Comparison of ENCODE assay signal across 27 cellular contexts in the genomic region with DNA sequence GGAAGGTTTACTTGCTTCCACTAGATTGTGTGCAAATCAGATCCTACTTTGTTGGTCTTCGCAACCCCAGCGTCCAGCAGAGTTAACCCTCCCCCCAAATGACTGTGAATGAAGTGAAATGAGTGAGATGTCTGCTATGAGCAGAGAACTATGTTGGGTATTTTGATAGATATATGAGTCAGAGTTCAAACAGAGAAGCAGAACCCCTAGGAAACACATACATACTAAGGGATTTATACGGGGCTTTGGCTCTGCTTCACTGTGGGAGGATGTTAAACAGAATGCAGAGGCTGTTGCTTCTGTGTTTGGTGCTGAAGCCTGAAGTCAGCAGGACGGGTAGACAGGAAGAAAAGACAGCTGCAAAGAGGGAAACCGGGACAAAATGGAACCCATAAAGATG.
DNase-seq lines count a peak whose midpoint lies in the region; ATAC-seq and TF ChIP-seq lines count a peak whose summit lies in the region.
"Had no signal": no experiment of that assay in that cellular context is flagged by ENCODE, and none has a peak within 500 bp of the region (broad histone marks: within the 10 kb centered on the region; RNA-seq: fewer than 3 reads in every experiment).

No MANE protein-coding gene starts in this region.

- peak overlapping the region; percentile 6 for H2AFZ ChIP-seq in hepatocyte
- H2AFZ ChIP-seq: parathyroid adenoma had no signal

- H3K9me3 ChIP-seq in adipocyte (ENCODE audit: control insufficient read depth, low read length) (no peaks in the 10 kb centered on the region), hepatocyte (ENCODE audit: low read depth) (no peaks in the 10 kb centered on the region), skeletal muscle satellite cell (replicated peaks; ENCODE audit: low read length) (no peaks in the 10 kb centered on the region), T-helper 17 cell (ENCODE audit: control insufficient read depth, low read length, poor library complexity, severe bottlenecking) (no peaks in the 10 kb centered on the region)
- H3K9me3 ChIP-seq: breast epithelium, testis, vagina had no signal

- H3K9me3 Mint-ChIP-seq in activated T-helper 2 cell treated with anti-CD3 and anti-CD28 coated beads, Interferon-gamma antibody, Interleukin-2, Interleukin-4, amounts not matched to agents 10 μg/mL and 5 μg/mL and 100 μg/mL, durations not matched to agents 14 hours and 24 hours and 36 hours, result no peaks in the 10 kb centered on the region
- H3K9me3 Mint-ChIP-seq: natural killer cell treated with Interleukin-12 subunit alpha and Interleukin-12 subunit beta and Interleukin-15 and Interleukin-18, amount 100 ng/mL, for 72 hours; stimulated activated memory B cell treated with anti-CD40 and anti-IgM and Interleukin-4, amounts not matched to agents 10 μg/mL and 1 μg/mL and 100 μg/mL, for 72 hours had no signal

- H3K9ac ChIP-seq in adipocyte (ENCODE audit: low read length), result no peak overlapping the region
- H3K9ac ChIP-seq in skeletal muscle satellite cell (ENCODE audit: low read depth, low read length), result no peak overlapping the region
- H3K9ac ChIP-seq: parathyroid adenoma had no signal

- peaks cover 27% of the 10 kb centered on the region for H3K27me3 Mint-ChIP-seq in T-helper 17 cell
- H3K27me3 Mint-ChIP-seq in activated T-helper 2 cell treated with anti-CD3 and anti-CD28 coated beads, Interferon-gamma antibody, Interleukin-2, Interleukin-4, amounts not matched to agents 10 μg/mL and 5 μg/mL and 100 μg/mL, durations not matched to agents 14 hours and 24 hours and 36 hours (ENCODE audit: low read depth), result no peaks in the 10 kb centered on the region
- H3K27me3 Mint-ChIP-seq: activated naive CD8-positive, alpha-beta T cell; CD4-positive, alpha-beta T cell; dendritic cell treated with granulocyte-macrophage colony-stimulating factor and Interleukin-4, amounts not matched to agents 40 ng/mL and 50 ng/mL, for 4 days; natural killer cell treated with Interleukin-12 subunit alpha and Interleukin-12 subunit beta and Interleukin-15 and Interleukin-18, amount 100 ng/mL, for 72 hours; stimulated activated memory B cell treated with anti-CD40 and anti-IgM and Interleukin-4, amounts not matched to agents 10 μg/mL and 1 μg/mL and 100 μg/mL, for 72 hours had no signal

- ATAC-seq in T-helper 17 cell, result no peak
- ATAC-seq: GM12878; HCT116; left lung; natural killer cell treated with Interleukin-12 subunit alpha and Interleukin-12 subunit beta and Interleukin-15 and Interleukin-18, amount 100 ng/mL, for 72 hours; stimulated activated memory B cell treated with anti-CD40 and anti-IgM and Interleukin-4, amounts not matched to agents 10 μg/mL and 1 μg/mL and 100 μg/mL, for 72 hours had no signal

- H3K27ac Mint-ChIP-seq in T-helper 17 cell, result no peak overlapping the region
- H3K27ac Mint-ChIP-seq in activated T-helper 2 cell treated with anti-CD3 and anti-CD28 coated beads, Interferon-gamma antibody, Interleukin-2, Interleukin-4, amounts not matched to agents 10 μg/mL and 5 μg/mL and 100 μg/mL, durations not matched to agents 14 hours and 24 hours and 36 hours, result no peak overlapping the region
- H3K27ac Mint-ChIP-seq: activated naive CD8-positive, alpha-beta T cell; activated T-helper 1 cell treated with anti-CD3 and anti-CD28 coated beads, Interleukin-12 subunit alpha, Interleukin-12 subunit beta, Interleukin-2, Interleukin-4 antibody, amounts not matched to agents 30 ng/mL and 10 ng/mL and 1 ng/mL, durations not matched to agents 14 hours and 24 hours and 36 hours; CD4-positive, alpha-beta T cell; dendritic cell treated with granulocyte-macrophage colony-stimulating factor and Interleukin-4, amounts not matched to agents 40 ng/mL and 50 ng/mL, for 4 days; natural killer cell treated with Interleukin-12 subunit alpha and Interleukin-12 subunit beta and Interleukin-15 and Interleukin-18, amount 100 ng/mL, for 72 hours; stimulated activated memory B cell treated with anti-CD40 and anti-IgM and Interleukin-4, amounts not matched to agents 10 μg/mL and 1 μg/mL and 100 μg/mL, for 72 hours had no signal

- no peaks in the 10 kb centered on the region for H3K4me1 ChIP-seq in adipocyte (ENCODE audit: control insufficient read depth, insufficient read depth, low read length)
- H3K4me1 ChIP-seq in hepatocyte (ENCODE audit: insufficient read depth), result peaks cover 8% of the 10 kb centered on the region
- peaks cover 14% of the 10 kb centered on the region for H3K4me1 ChIP-seq in skeletal muscle satellite cell (ENCODE audit: control insufficient read depth, insufficient read depth, low read length)
- H3K4me1 ChIP-seq: breast epithelium, left lung, parathyroid adenoma, testis, vagina had no signal

- no peak for TF ChIP-seq CTCF in hepatocyte (IDR thresholded peaks at IDR 0.05; ENCODE audit: poor library complexity)

- H3K9me2 ChIP-seq in hepatocyte (replicated peaks; ENCODE audit: insufficient read depth), result no peaks in the 10 kb centered on the region

- no peaks in the 10 kb centered on the region for H3K79me2 ChIP-seq in hepatocyte
- H3K79me2 ChIP-seq: parathyroid adenoma had no signal

- H3K4me3 ChIP-seq in adipocyte (ENCODE audit: low read length) (no peak overlapping the region), hepatocyte (no peak overlapping the region), skeletal muscle satellite cell (ENCODE audit: low read length) (no peak overlapping the region)
- H3K4me3 ChIP-seq: breast epithelium, GM12878, left lung, testis, vagina had no signal

- H3K27ac ChIP-seq in hepatocyte, result no peak overlapping the region
- H3K27ac ChIP-seq in caudate nucleus (ENCODE audit: low read depth, low read length), result no peak overlapping the region
- H3K27ac ChIP-seq: breast epithelium, left lung, parathyroid adenoma, testis, vagina had no signal

- peak; percentile 1 for DNase-seq in GM04504 (ENCODE audit: low read depth)
- peak; percentile 38 for DNase-seq in adipocyte (ENCODE audit: low read depth)
- DNase-seq in hepatocyte (ENCODE audit: low spot score), result no peak
- DNase-seq in caudate nucleus (lab: John Stamatoyannopoulos, UW), result no peak
- no peak for DNase-seq in germinal center (ENCODE audit: low spot score)
- DNase-seq in T-helper 17 cell, result no peak
- no peak for DNase-seq in activated T-helper 2 cell treated with anti-CD3 and anti-CD28 coated beads, Interferon-gamma antibody, Interleukin-2, Interleukin-4, amounts not matched to agents 10 μg/mL and 5 μg/mL and 100 μg/mL, durations not matched to agents 14 hours and 24 hours and 36 hours (ENCODE audit: low spot score)
- DNase-seq: activated CD4-positive, alpha-beta T cell treated with anti-CD3 and anti-CD28 coated beads for 48 hours; CD4-positive, alpha-beta T cell; head of caudate nucleus; left lung; NCI-H1930; NCI-H345; SIG-M5; stimulated activated CD4-positive, alpha-beta T cell treated with anti-CD3 and anti-CD28 coated beads, Interleukin-2, amount 100 ng/mL, for 24 hours; testis had no signal

- no peaks in the 10 kb centered on the region for H4K20me1 ChIP-seq in hepatocyte (ENCODE audit: insufficient read depth, poor library complexity, severe bottlenecking)

- no peaks in the 10 kb centered on the region for H3K4me1 Mint-ChIP-seq in T-helper 17 cell
- no peaks in the 10 kb centered on the region for H3K4me1 Mint-ChIP-seq in activated T-helper 2 cell treated with anti-CD3 and anti-CD28 coated beads, Interferon-gamma antibody, Interleukin-2, Interleukin-4, amounts not matched to agents 10 μg/mL and 5 μg/mL and 100 μg/mL, durations not matched to agents 14 hours and 24 hours and 36 hours (ENCODE audit: low read depth)
- H3K4me1 Mint-ChIP-seq: stimulated activated memory B cell treated with anti-CD40 and anti-IgM and Interleukin-4, amounts not matched to agents 10 μg/mL and 1 μg/mL and 100 μg/mL, for 72 hours had no signal

- H3K27me3 ChIP-seq in adipocyte (replicated peaks; ENCODE audit: control insufficient read depth, insufficient read depth, low read length) (no peaks in the 10 kb centered on the region), hepatocyte (no peaks in the 10 kb centered on the region), skeletal muscle satellite cell (ENCODE audit: control insufficient read depth, insufficient read depth, low read length) (no peaks in the 10 kb centered on the region)
- H3K27me3 ChIP-seq: breast epithelium, left lung, testis, vagina had no signal

- intact Hi-C loops in activated T-helper 2 cell treated with anti-CD3 and anti-CD28 coated beads, Interferon-gamma antibody, Interleukin-2, Interleukin-4, amounts not matched to agents 10 μg/mL and 5 μg/mL and 100 μg/mL, durations not matched to agents 14 hours and 24 hours and 36 hours (cut with micrococcal nuclease), result no loop called here

- H3K36me3 ChIP-seq in adipocyte (ENCODE audit: control insufficient read depth, insufficient read depth, low read length, severe bottlenecking), result no peaks in the 10 kb centered on the region
- H3K36me3 ChIP-seq in hepatocyte (replicated peaks; ENCODE audit: insufficient read depth, low read depth), result no peaks in the 10 kb centered on the region
- no peaks in the 10 kb centered on the region for H3K36me3 ChIP-seq in skeletal muscle satellite cell (ENCODE audit: insufficient read depth, low read length)
- H3K36me3 ChIP-seq: breast epithelium, left lung, vagina had no signal

- H3K4me3 Mint-ChIP-seq in T-helper 17 cell, result no peak overlapping the region
- H3K4me3 Mint-ChIP-seq in activated T-helper 2 cell treated with anti-CD3 and anti-CD28 coated beads, Interferon-gamma antibody, Interleukin-2, Interleukin-4, amounts not matched to agents 10 μg/mL and 5 μg/mL and 100 μg/mL, durations not matched to agents 14 hours and 24 hours and 36 hours (ENCODE audit: low read depth), result no peak overlapping the region
- H3K4me3 Mint-ChIP-seq: activated naive CD8-positive, alpha-beta T cell; activated T-helper 1 cell treated with anti-CD3 and anti-CD28 coated beads, Interleukin-12 subunit alpha, Interleukin-12 subunit beta, Interleukin-2, Interleukin-4 antibody, amounts not matched to agents 30 ng/mL and 10 ng/mL and 1 ng/mL, durations not matched to agents 14 hours and 24 hours and 36 hours; CD4-positive, alpha-beta T cell; dendritic cell treated with granulocyte-macrophage colony-stimulating factor and Interleukin-4, amounts not matched to agents 40 ng/mL and 50 ng/mL, for 4 days; natural killer cell treated with Interleukin-12 subunit alpha and Interleukin-12 subunit beta and Interleukin-15 and Interleukin-18, amount 100 ng/mL, for 72 hours; stimulated activated memory B cell treated with anti-CD40 and anti-IgM and Interleukin-4, amounts not matched to agents 10 μg/mL and 1 μg/mL and 100 μg/mL, for 72 hours had no signal

- H3K4me2 ChIP-seq in hepatocyte, result peak overlapping the region; percentile 44
- peak overlapping the region; percentile 43 for H3K4me2 ChIP-seq in skeletal muscle satellite cell (ENCODE audit: low read length)

- WGBS in hepatocyte (ENCODE audit: low lambda C conversion rate, missing lambda C conversion rate), result 59% methylated on average over 5 of the region's 5 CpGs

- no peaks in the 10 kb centered on the region for H3K36me3 Mint-ChIP-seq in T-helper 17 cell (ENCODE audit: low read depth)
- H3K36me3 Mint-ChIP-seq in activated T-helper 2 cell treated with anti-CD3 and anti-CD28 coated beads, Interferon-gamma antibody, Interleukin-2, Interleukin-4, amounts not matched to agents 10 μg/mL and 5 μg/mL and 100 μg/mL, durations not matched to agents 14 hours and 24 hours and 36 hours (ENCODE audit: low read depth), result no peaks in the 10 kb centered on the region
- H3K36me3 Mint-ChIP-seq: activated naive CD8-positive, alpha-beta T cell; natural killer cell treated with Interleukin-12 subunit alpha and Interleukin-12 subunit beta and Interleukin-15 and Interleukin-18, amount 100 ng/mL, for 72 hours; stimulated activated memory B cell treated with anti-CD40 and anti-IgM and Interleukin-4, amounts not matched to agents 10 μg/mL and 1 μg/mL and 100 μg/mL, for 72 hours had no signal

Comparison
In these comparisons a context has a peak if more than half of its experiments do, and no peak if none do; other contexts are left out.
1. DNase-seq: peak in GM04504 (single experiment) and adipocyte (single experiment); none in hepatocyte (single experiment), caudate nucleus (0 of 61), germinal center (single experiment), T-helper 17 cell (0 of 3) and activated T-helper 2 cell treated with anti-CD3 and anti-CD28 coated beads, Interferon-gamma antibody, Interleukin-2, Interleukin-4, amounts not matched to agents 10 μg/mL and 5 μg/mL and 100 μg/mL, durations not matched to agents 14 hours and 24 hours and 36 hours (single experiment).